Comparison of ENCODE assay signal across 18 cellular contexts in genomic region chr6:134541001-134541400, GRCh38.
"Had no signal": no experiment of that assay in that cellular context is flagged by ENCODE, and none has a peak within 500 bp of the region (broad histone marks: within the 10 kb centered on the region; RNA-seq: fewer than 3 reads in every experiment).

No MANE protein-coding gene starts in this region.

- H3K9me3 ChIP-seq: colonic mucosa, esophagus squamous epithelium, gastrocnemius medialis, sigmoid colon, stomach, thoracic aorta had no signal

- ATAC-seq: activated CD4-positive, CD25-positive, alpha-beta regulatory T cell treated with anti-CD3 and anti-CD28 coated beads, Interleukin-2, amount 50 U/mL, for 24 hours; activated naive CD4-positive, alpha-beta T cell treated with anti-CD3 and anti-CD28 coated beads, Interleukin-2, amount 50 U/mL, for 72 hours; gastrocnemius medialis; stimulated activated memory B cell treated with anti-CD40 and anti-IgM and Interleukin-4, amounts not matched to agents 10 μg/mL and 1 μg/mL and 100 μg/mL, for 72 hours; T-helper 17 cell had no signal

- H3K36me3 ChIP-seq: brain microvascular endothelial cell, colonic mucosa, esophagus squamous epithelium, gastrocnemius medialis, sigmoid colon, stomach, thoracic aorta had no signal

- H3K4me2 ChIP-seq: smooth muscle cell had no signal

- DNase-seq: activated T-cell treated with anti-CD3 and anti-CD28 coated beads, Interleukin-2, amount 50 U/mL, for 1 hour; aorta; brain microvascular endothelial cell; colonic mucosa; esophagus squamous epithelium; gastrocnemius medialis; islet precursor cell; sigmoid colon; stimulated activated CD4-positive, alpha-beta T cell treated with anti-CD3 and anti-CD28 coated beads, Interleukin-15, amount 100 ng/mL, for 24 hours; stomach; SW 1271; T-helper 17 cell had no signal

- H3K27ac ChIP-seq: brain microvascular endothelial cell, colonic mucosa, sigmoid colon, SK-N-MC, thoracic aorta had no signal

- H3K4me1 ChIP-seq: colonic mucosa, gastrocnemius medialis, sigmoid colon, stomach had no signal

- H3K4me3 ChIP-seq: colonic mucosa, esophagus squamous epithelium, gastrocnemius medialis, sigmoid colon, SK-N-MC, smooth muscle cell, stomach, thoracic aorta had no signal

- H3K27me3 ChIP-seq: brain microvascular endothelial cell, colonic mucosa, esophagus squamous epithelium, gastrocnemius medialis, sigmoid colon, stomach had no signal
